8 cellular contexts compared by ENCODE assay signal in genomic region chr10:51063659-51064535, GRCh38. TPM values are rescaled to one million over a fixed set of nuclear protein-coding genes. Genes with fewer than 3 reads are reported as not detected.
DNase-seq lines count a peak whose midpoint lies in the region; ATAC-seq, FAIRE-seq and TF ChIP-seq lines count a peak whose summit lies in the region.

No MANE protein-coding gene starts in this region.

- peak; percentile 80 for TF ChIP-seq CTCF in LNCaP clone FGC (IDR thresholded peaks at IDR 0.05; ENCODE audit: control insufficient read depth, extremely low read depth, insufficient read depth)
- no peak for TF ChIP-seq CTCF in mucosa of descending colon (IDR thresholded peaks at IDR 0.05)
- TF ChIP-seq CTCF in lower leg skin (IDR thresholded peaks at IDR 0.05) = no peak

- H3K4me3 ChIP-seq in LNCaP clone FGC (ENCODE audit: low read depth, low read length) (no peak overlapping the region), mucosa of descending colon (no peak overlapping the region), lower leg skin (ENCODE audit: low read depth, poor library complexity, severe bottlenecking) (no peak overlapping the region)

- FAIRE-seq in colon (lab: Jason Lieb, UNC) = peak; percentile 78
- no peak for FAIRE-seq in urothelium cell line (lab: Jason Lieb, UNC)

- H3K36me3 ChIP-seq in mucosa of descending colon (ENCODE audit: low read depth) = no peaks in the 10 kb centered on the region

- intact Hi-C loops in mucosa of descending colon (cut with DNase I, micrococcal nuclease) = no loop called here
- intact Hi-C loops in lower leg skin (cut with DNase I; ENCODE audit: low total_unique reads) = no loop called here

- peak; percentile 43 for ATAC-seq in mucosa of descending colon
- ATAC-seq in GM18502 (IDR thresholded peaks at IDR 0.05; ENCODE audit: poor library complexity, unreplicated experiment) = no peak

- no peak for TF ChIP-seq POLR2A in lower leg skin (IDR thresholded peaks at IDR 0.05)

- 0 to 2% methylated on average over 2 of the region's 2 CpGs for WGBS in lower leg skin, 2 donors

- H3K4me1 ChIP-seq in mucosa of descending colon (ENCODE audit: low read depth) = peaks cover 5% of the 10 kb centered on the region

- no peaks in the 10 kb centered on the region for H3K9me3 ChIP-seq in mucosa of descending colon

- peak; percentile 71 for DNase-seq in DMS 273 (lab: John Stamatoyannopoulos, UW; ENCODE audit: unreplicated experiment)
- peak; percentile 27 for DNase-seq in LNCaP clone FGC (ENCODE audit: low read depth)
- no peak for DNase-seq in mucosa of descending colon
- DNase-seq in COLO829 (ENCODE audit: low spot score) = no peak
- DNase-seq in lower leg skin (ENCODE audit: low spot score in 2 of 2) = no peak
- no peak for DNase-seq in urothelium cell line (ENCODE audit: low spot score)

RNA-seq across cellular contexts. Expression of gene PRKG1, which starts 10.4 kb away (rescaled TPM):
- total RNA-seq in mucosa of descending colon (10 to 100 TPM; 17.1 to 55.6 (median 21.1) TPM), lower leg skin (1 to 10 TPM in 3 of 4 donors, under 1 TPM in 1; 0.63 to 4.3 (median 2.1) TPM)

Comparison
In these comparisons a context has a peak if more than half of its experiments do, and no peak if none do; other contexts are left out.
1. DNase-seq: peak in DMS 273 (single experiment) and LNCaP clone FGC (single experiment); none in mucosa of descending colon (0 of 3), COLO829 (single experiment), lower leg skin (0 of 2) and urothelium cell line (single experiment).